Comparison of ENCODE assay signal across 16 cellular contexts in the genomic region with DNA sequence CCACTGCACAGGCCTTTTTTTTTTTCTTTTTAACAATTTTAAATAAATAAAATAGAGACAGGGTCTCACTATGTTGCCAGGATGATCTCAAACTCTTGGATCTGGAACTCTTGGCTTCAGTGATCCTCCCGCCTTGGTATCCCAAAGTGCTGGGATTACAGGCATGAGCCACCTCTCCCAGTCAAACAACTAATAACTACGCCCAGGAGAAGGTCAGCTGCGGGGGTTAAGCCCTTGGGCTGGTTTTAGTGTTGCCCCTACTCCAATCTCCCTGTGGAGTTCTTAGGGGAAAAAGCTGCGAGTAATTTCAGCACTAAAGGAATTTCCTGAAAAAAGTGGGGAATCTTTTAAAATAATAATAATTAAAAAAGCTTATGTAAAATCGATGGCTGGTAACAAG.
DNase-seq lines count a peak whose midpoint lies in the region; ATAC-seq, FAIRE-seq and TF ChIP-seq lines count a peak whose summit lies in the region.
"Had no signal": no experiment of that assay in that cellular context is flagged by ENCODE, and none has a peak within 500 bp of the region (broad histone marks: within the 10 kb centered on the region; RNA-seq: fewer than 3 reads in every experiment).

No MANE protein-coding gene starts in this region.

- H3K27ac Mint-ChIP-seq in WTC11, result no peak overlapping the region
- no peak overlapping the region for H3K27ac Mint-ChIP-seq in neural progenitor cell
- H3K27ac Mint-ChIP-seq: B cell; CD8-positive, alpha-beta T cell had no signal

- CTCF ChIA-PET in WTC11 (lab: Charles Lee), result no interaction called here

- WGBS in heart right ventricle, 2 donors, result 81 to 87% methylated on average over 5 of the region's 5 CpGs
- WGBS in pancreas, 2 donors, result 92 to 94% methylated on average over 5 of the region's 5 CpGs

- H3K4me3 Mint-ChIP-seq in WTC11, result no peak overlapping the region
- no peak overlapping the region for H3K4me3 Mint-ChIP-seq in neural progenitor cell
- H3K4me3 Mint-ChIP-seq: B cell; CD8-positive, alpha-beta T cell had no signal

- H3K4me1 ChIP-seq in heart right ventricle, result peaks cover 0 to 7% (median 0%) of the 10 kb centered on the region in 9 donors
- H3K4me1 ChIP-seq in neural progenitor cell, result peaks cover 16% of the 10 kb centered on the region
- H3K4me1 ChIP-seq in pancreas, result peaks cover 0 to 4% (median 0%) of the 10 kb centered on the region in 3 donors
- H3K4me1 ChIP-seq: BLaER1 treated with 17β-estradiol and CSF1 and Interleukin-3, amounts not matched to agents 10 nM and 100 nM had no signal

- H3K36me3 Mint-ChIP-seq in WTC11 (no peaks in the 10 kb centered on the region), neural progenitor cell (no peaks in the 10 kb centered on the region)
- H3K36me3 Mint-ChIP-seq: CD8-positive, alpha-beta T cell had no signal

- POLR2A ChIA-PET in WTC11 (lab: Charles Lee), result interaction anchor here (0.7 kb wide), 2 partner anchors 17 to 96 kb away, joined by 3 read pairs; no protein-coding TSS in a partner anchor

- no peak overlapping the region for H3K27ac ChIP-seq in heart right ventricle
- H3K27ac ChIP-seq in neural progenitor cell, result no peak overlapping the region
- H3K27ac ChIP-seq in pancreas, result no peak overlapping the region
- H3K27ac ChIP-seq: BLaER1 treated with 17β-estradiol and CSF1 and Interleukin-3, amounts not matched to agents 10 nM and 100 nM had no signal

- peaks cover 3% of the 10 kb centered on the region for H3F3A ChIP-seq in neural progenitor cell (ENCODE audit: low read depth)

- H2AFZ ChIP-seq in neural progenitor cell (replicated peaks), result no peak overlapping the region

- no peak overlapping the region for H3K4me2 ChIP-seq in neural progenitor cell
- H3K4me2 ChIP-seq: BLaER1 treated with 17β-estradiol and CSF1 and Interleukin-3, amounts not matched to agents 10 nM and 100 nM had no signal

- no peak for TF ChIP-seq CTCF in heart right ventricle (IDR thresholded peaks at IDR 0.05)
- no peak for TF ChIP-seq CTCF in WTC11 (IDR thresholded peaks at IDR 0.05)
- TF ChIP-seq CTCF in neural progenitor cell (IDR thresholded peaks at IDR 0.05), result no peak
- no peak for TF ChIP-seq CTCF in pancreas (IDR thresholded peaks at IDR 0.05)

- H3K9me3 Mint-ChIP-seq in WTC11 (no peaks in the 10 kb centered on the region), neural progenitor cell (no peaks in the 10 kb centered on the region)
- H3K9me3 Mint-ChIP-seq: CD8-positive, alpha-beta T cell had no signal

- ATAC-seq in heart right ventricle (no peak), WTC11 (peak; percentile 23; the same call in 1 of the 2 replicates), pancreas (no peak), GM18861 (IDR thresholded peaks at IDR 0.05; ENCODE audit: unreplicated experiment) (no peak)
- ATAC-seq: CD8-positive, alpha-beta T cell had no signal

- H3K4me3 ChIP-seq in heart right ventricle (no peak overlapping the region), neural progenitor cell (no peak overlapping the region), pancreas (no peak overlapping the region)
- H3K4me3 ChIP-seq: BLaER1 treated with 17β-estradiol and CSF1 and Interleukin-3, amounts not matched to agents 10 nM and 100 nM had no signal

- FAIRE-seq in pancreas (lab: Jason Lieb, UNC), result no peak
- FAIRE-seq: GM12892, GM18507 had no signal

- no peaks in the 10 kb centered on the region for H3K79me2 ChIP-seq in neural progenitor cell (ENCODE audit: low read depth)

- intact Hi-C loops in cardiac septum (cut with DNase I) (no loop called here), heart right ventricle (cut with DNase I) (loop anchor here in 1 of 10 donors (10.0 kb wide), 1 partner anchor 90 kb away; no protein-coding TSS in a partner anchor), pancreas (cut with DNase I) (no loop called here)

- H3K36me3 ChIP-seq in heart right ventricle (no peaks in the 10 kb centered on the region), neural progenitor cell (no peaks in the 10 kb centered on the region), pancreas (no peaks in the 10 kb centered on the region)
- H3K36me3 ChIP-seq: BLaER1 treated with 17β-estradiol and CSF1 and Interleukin-3, amounts not matched to agents 10 nM and 100 nM had no signal

- H3K9ac ChIP-seq in neural progenitor cell, result no peak overlapping the region
- H3K9ac ChIP-seq: BLaER1 treated with 17β-estradiol and CSF1 and Interleukin-3, amounts not matched to agents 10 nM and 100 nM had no signal

- no peaks in the 10 kb centered on the region for H3K27me3 ChIP-seq in heart right ventricle
- no peaks in the 10 kb centered on the region for H3K27me3 ChIP-seq in neural progenitor cell
- H3K27me3 ChIP-seq in pancreas, result no peaks in the 10 kb centered on the region
- H3K27me3 ChIP-seq: BLaER1 treated with 17β-estradiol and CSF1 and Interleukin-3, amounts not matched to agents 10 nM and 100 nM had no signal

- DNase-seq in cardiac septum (ENCODE audit: low spot score) (peak; percentile 33), heart right ventricle (no peak), WTC11 (ENCODE audit: low spot score) (no peak), neural progenitor cell (ENCODE audit: low spot score) (peak; percentile 11), pancreas (no peak), MV-4-11 (lab: John Stamatoyannopoulos, UW) (no peak)
- DNase-seq: Calu3; CD8-positive, alpha-beta T cell; DMS79 treated with DMSO at 0.1 percent for 48 hours; GOT3; H7 had no signal

- H3K9me3 ChIP-seq in heart right ventricle (no peaks in the 10 kb centered on the region), neural progenitor cell (ENCODE audit: low read depth) (no peaks in the 10 kb centered on the region), pancreas (no peaks in the 10 kb centered on the region)
- H3K9me3 ChIP-seq: BLaER1 treated with 17β-estradiol and CSF1 and Interleukin-3, amounts not matched to agents 10 nM and 100 nM had no signal

- H3K4me1 Mint-ChIP-seq in WTC11, result peaks cover 36% of the 10 kb centered on the region
- peaks cover 10% of the 10 kb centered on the region for H3K4me1 Mint-ChIP-seq in neural progenitor cell
- H3K4me1 Mint-ChIP-seq: B cell had no signal

- no peaks in the 10 kb centered on the region for H3K27me3 Mint-ChIP-seq in WTC11 (ENCODE audit: low read depth)
- H3K27me3 Mint-ChIP-seq in neural progenitor cell (ENCODE audit: insufficient read depth, low read depth), result no peaks in the 10 kb centered on the region

- no peaks in the 10 kb centered on the region for H4K20me1 ChIP-seq in neural progenitor cell (ENCODE audit: low read depth)
- H4K20me1 ChIP-seq: BLaER1 treated with 17β-estradiol and CSF1 and Interleukin-3, amounts not matched to agents 10 nM and 100 nM had no signal

TF ChIP-seq in WTC11, 78 proteins besides CTCF, POLR2A, EP300 and RAD21:
- TF ChIP-seq, protein P1, sequence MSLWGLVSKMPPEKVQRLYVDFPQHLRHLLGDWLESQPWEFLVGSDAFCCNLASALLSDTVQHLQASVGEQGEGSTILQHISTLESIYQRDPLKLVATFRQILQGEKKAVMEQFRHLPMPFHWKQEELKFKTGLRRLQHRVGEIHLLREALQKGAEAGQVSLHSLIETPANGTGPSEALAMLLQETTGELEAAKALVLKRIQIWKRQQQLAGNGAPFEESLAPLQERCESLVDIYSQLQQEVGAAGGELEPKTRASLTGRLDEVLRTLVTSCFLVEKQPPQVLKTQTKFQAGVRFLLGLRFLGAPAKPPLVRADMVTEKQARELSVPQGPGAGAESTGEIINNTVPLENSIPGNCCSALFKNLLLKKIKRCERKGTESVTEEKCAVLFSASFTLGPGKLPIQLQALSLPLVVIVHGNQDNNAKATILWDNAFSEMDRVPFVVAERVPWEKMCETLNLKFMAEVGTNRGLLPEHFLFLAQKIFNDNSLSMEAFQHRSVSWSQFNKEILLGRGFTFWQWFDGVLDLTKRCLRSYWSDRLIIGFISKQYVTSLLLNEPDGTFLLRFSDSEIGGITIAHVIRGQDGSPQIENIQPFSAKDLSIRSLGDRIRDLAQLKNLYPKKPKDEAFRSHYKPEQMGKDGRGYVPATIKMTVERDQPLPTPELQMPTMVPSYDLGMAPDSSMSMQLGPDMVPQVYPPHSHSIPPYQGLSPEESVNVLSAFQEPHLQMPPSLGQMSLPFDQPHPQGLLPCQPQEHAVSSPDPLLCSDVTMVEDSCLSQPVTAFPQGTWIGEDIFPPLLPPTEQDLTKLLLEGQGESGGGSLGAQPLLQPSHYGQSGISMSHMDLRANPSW (CRISPR knock-in tag; conservative IDR thresholded peaks at IDR 0.05; ENCODE audit: low read depth), result no peak

Comparison
In these comparisons a context has a peak if more than half of its experiments do, and no peak if none do; other contexts are left out.
1. DNase-seq: peak in cardiac septum (single experiment) and neural progenitor cell (single experiment); none in heart right ventricle (0 of 2), WTC11 (single experiment), pancreas (0 of 6) and MV-4-11 (single experiment).